27 cellular contexts compared by ENCODE assay signal in genomic region chr5:9464478-9464877, GRCh38.
"Had no signal": no experiment of that assay in that cellular context is flagged by ENCODE, and none has a peak within 500 bp of the region (broad histone marks: within the 10 kb centered on the region; RNA-seq: fewer than 3 reads in every experiment).

No MANE protein-coding gene starts in this region.

- H3K4me1 Mint-ChIP-seq: naive thymus-derived CD4-positive, alpha-beta T cell; natural killer cell; stimulated activated effector memory CD8-positive, alpha-beta T cell treated with anti-CD3 and anti-CD28 coated beads, Interleukin-12 subunit alpha, Interleukin-12 subunit beta, amount 100 ng/mL, for 72 hours; stimulated activated naive CD8-positive, alpha-beta T cell treated with anti-CD3 and anti-CD28 coated beads, Interleukin-15, amount 100 ng/mL, for 72 hours had no signal

- H3K36me3 ChIP-seq: neural progenitor cell, ovary, right lobe of liver, sigmoid colon, suprapubic skin, tibial artery, transverse colon, upper lobe of left lung had no signal

- FAIRE-seq: small intestine, urothelium cell line had no signal

- H3K27me3 Mint-ChIP-seq: naive thymus-derived CD4-positive, alpha-beta T cell; progenitor cell of endocrine pancreas; stimulated activated naive CD8-positive, alpha-beta T cell treated with anti-CD3 and anti-CD28 coated beads, Interleukin-15, amount 100 ng/mL, for 72 hours had no signal

- H3K9ac ChIP-seq: neural progenitor cell, parathyroid adenoma had no signal

- H3K79me2 ChIP-seq: parathyroid adenoma had no signal

- H3K4me1 ChIP-seq: neural progenitor cell, parathyroid adenoma, psoas muscle, sigmoid colon, testis, transverse colon, upper lobe of left lung had no signal

- H3K36me3 Mint-ChIP-seq: naive thymus-derived CD4-positive, alpha-beta T cell; natural killer cell; neural progenitor cell; stimulated activated effector memory CD8-positive, alpha-beta T cell treated with anti-CD3 and anti-CD28 coated beads, Interleukin-12 subunit alpha, Interleukin-12 subunit beta, amount 100 ng/mL, for 72 hours had no signal

- DNase-seq: naive thymus-derived CD4-positive, alpha-beta T cell; natural killer cell; occipital lobe; ovary; psoas muscle; right cardiac atrium; right lobe of liver; sigmoid colon; small intestine; stimulated activated CD4-positive, alpha-beta T cell treated with anti-CD3 and anti-CD28 coated beads, Interleukin-15, amount 100 ng/mL, for 24 hours; stimulated activated CD4-positive, alpha-beta T cell treated with anti-CD3 and anti-CD28 coated beads, Interleukin-2, amount 100 ng/mL, for 24 hours; stimulated activated CD4-positive, alpha-beta T cell treated with anti-CD3 and anti-CD28 coated beads, Interleukin-2, amount 100 ng/mL, for 48 hours; stimulated activated CD4-positive, alpha-beta T cell treated with anti-CD3 and anti-CD28 coated beads, Interleukin-4, amount 100 ng/mL, for 24 hours; stimulated activated naive CD4-positive, alpha-beta T cell; stimulated activated naive CD8-positive, alpha-beta T cell treated with anti-CD3 and anti-CD28 coated beads, Interleukin-15, amount 100 ng/mL, for 72 hours; stimulated activated naive CD8-positive, alpha-beta T cell treated with anti-CD3 and anti-CD28 coated beads, Interleukin-15, Interleukin-2, amounts not matched to agents 100 U/mL and 50 U/mL, for 24 hours; testis; tibial artery; transverse colon had no signal

- H3K27ac ChIP-seq: neural progenitor cell, ovary, parathyroid adenoma, psoas muscle, right lobe of liver, sigmoid colon, suprapubic skin, testis, tibial artery, transverse colon, upper lobe of left lung had no signal

- H3K27me3 ChIP-seq: neural progenitor cell, ovary, right lobe of liver, sigmoid colon, suprapubic skin, testis, tibial artery, transverse colon, upper lobe of left lung had no signal

- H3K4me3 ChIP-seq: neural progenitor cell, ovary, psoas muscle, right lobe of liver, sigmoid colon, suprapubic skin, testis, tibial artery, transverse colon, upper lobe of left lung had no signal

- H3K4me2 ChIP-seq: neural progenitor cell had no signal

- H2AFZ ChIP-seq: neural progenitor cell, parathyroid adenoma had no signal

- H3K4me3 Mint-ChIP-seq: naive thymus-derived CD4-positive, alpha-beta T cell; natural killer cell; nephron; neural progenitor cell; stimulated activated effector memory CD8-positive, alpha-beta T cell treated with anti-CD3 and anti-CD28 coated beads, Interleukin-12 subunit alpha, Interleukin-12 subunit beta, amount 100 ng/mL, for 72 hours; stimulated activated naive CD8-positive, alpha-beta T cell treated with anti-CD3 and anti-CD28 coated beads, Interleukin-15, amount 100 ng/mL, for 72 hours had no signal

- H3K9me3 ChIP-seq: ovary, right lobe of liver, sigmoid colon, suprapubic skin, testis, tibial artery, transverse colon, upper lobe of left lung had no signal

- H3K27ac Mint-ChIP-seq: naive thymus-derived CD4-positive, alpha-beta T cell; natural killer cell; neural progenitor cell; progenitor cell of endocrine pancreas; stimulated activated effector memory CD8-positive, alpha-beta T cell treated with anti-CD3 and anti-CD28 coated beads, Interleukin-12 subunit alpha, Interleukin-12 subunit beta, amount 100 ng/mL, for 72 hours; stimulated activated naive CD8-positive, alpha-beta T cell treated with anti-CD3 and anti-CD28 coated beads, Interleukin-15, amount 100 ng/mL, for 72 hours had no signal

- H3K9me3 Mint-ChIP-seq: nephron; stimulated activated naive CD8-positive, alpha-beta T cell treated with anti-CD3 and anti-CD28 coated beads, Interleukin-15, amount 100 ng/mL, for 72 hours had no signal
